In the genomic region with DNA sequence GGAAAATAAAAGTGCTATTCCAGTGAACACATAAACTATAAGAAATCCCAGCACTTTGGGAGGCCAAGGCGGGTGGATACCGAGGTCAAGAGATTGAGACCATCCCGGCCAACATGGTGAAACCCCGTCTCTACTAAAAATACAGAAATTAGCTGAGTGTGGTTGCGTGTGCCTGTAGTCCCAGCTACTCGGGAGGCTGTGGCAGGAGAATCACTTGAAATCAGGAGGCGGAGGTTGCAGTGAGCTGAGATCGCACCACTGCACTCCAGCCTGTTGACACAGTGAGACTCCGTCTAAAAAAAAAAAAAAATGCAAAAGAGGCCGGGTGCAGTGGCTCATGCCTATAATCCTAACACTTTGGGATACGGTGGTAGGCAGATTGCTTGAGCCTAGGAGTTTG, we compare ENCODE assay signal across 7 cellular contexts. TPM values are rescaled to one million over a fixed set of nuclear protein-coding genes. Genes with fewer than 3 reads are reported as not detected.
"Had no signal": no experiment of that assay in that cellular context is flagged by ENCODE, and none has a peak within 500 bp of the region (broad histone marks: within the 10 kb centered on the region; RNA-seq: fewer than 3 reads in every experiment).

No MANE protein-coding gene starts in this region.

RNA-seq across cellular contexts. Expression of gene GPR33, which starts 57.0 kb away (rescaled TPM):
- total RNA-seq: GM23248, GM23338, H1, H4, H7, H9, HFFc6 had no signal
- polyA plus RNA-seq: GM23248, GM23338, H1 had no signal
